Comparison of ENCODE assay signal across 5 cellular contexts in the genomic region with DNA sequence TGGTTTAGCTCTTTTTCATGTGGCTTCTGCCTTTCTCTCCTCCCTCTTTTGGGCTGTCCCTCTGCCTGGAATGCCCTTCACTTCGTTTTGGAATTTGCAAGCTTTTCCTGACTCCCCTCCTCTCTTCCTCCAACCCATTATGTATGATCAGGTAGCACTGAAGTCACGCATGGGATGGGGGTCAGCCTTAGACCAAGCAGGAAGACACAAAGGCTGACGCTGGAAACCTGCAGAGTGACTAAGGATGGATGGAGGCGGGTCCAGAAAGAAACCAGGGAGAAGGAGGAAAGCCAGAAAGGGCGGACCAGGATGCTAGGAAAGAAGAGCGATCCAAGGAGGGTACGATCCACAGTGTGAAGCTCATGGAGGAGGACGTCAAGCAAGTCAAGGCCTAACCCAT.
DNase-seq lines count a peak whose midpoint lies in the region; ATAC-seq and TF ChIP-seq lines count a peak whose summit lies in the region.
"Not testable (repeated sequence)": the region's sequence is repeated elsewhere in the genome, so short reads cannot be mapped to it uniquely, and the experiment has no call there.

No MANE protein-coding gene starts in this region.

- H3K9me3 Mint-ChIP-seq in GM23338; WTC11; central memory CD8-positive, alpha-beta T cell; endodermal cell: not testable (repeated sequence)

- not testable (repeated sequence) for H3K23ac ChIP-seq in mesendoderm (ENCODE audit: low read length)

- not testable (repeated sequence) for H3K79me2 ChIP-seq in GM23338 (replicated peaks; ENCODE audit: insufficient read depth); mesendoderm (ENCODE audit: control insufficient read depth, insufficient read depth, low read length)

- H3K27me3 Mint-ChIP-seq in GM23338 (ENCODE audit: insufficient read depth, low read depth, poor library complexity); WTC11 (ENCODE audit: low read depth); central memory CD8-positive, alpha-beta T cell; endodermal cell (ENCODE audit: insufficient read depth): not testable (repeated sequence)

- DNase-seq in GM23338 (ENCODE audit: low spot score): peak; percentile 0
- not testable (repeated sequence) for DNase-seq in WTC11 (ENCODE audit: low spot score); central memory CD8-positive, alpha-beta T cell (ENCODE audit: low spot score in 2 of 2)
- DNase-seq in endodermal cell: peak; percentile 54
- DNase-seq in mesendoderm: peak; percentile 53

- not testable (repeated sequence) for H4K8ac ChIP-seq in mesendoderm (ENCODE audit: low read depth, low read length)

- H4K5ac ChIP-seq in mesendoderm (ENCODE audit: low read length): not testable (repeated sequence)

- not testable (repeated sequence) for TF ChIP-seq CTCF in GM23338 (conservative IDR thresholded peaks at IDR 0.05; ENCODE audit: low read depth in 2 of 2); WTC11 (IDR thresholded peaks at IDR 0.05); endodermal cell (conservative IDR thresholded peaks at IDR 0.05)

- not testable (repeated sequence) for H3K4ac ChIP-seq in mesendoderm (ENCODE audit: low read depth, low read length)

- not testable (repeated sequence) for H3K36me3 Mint-ChIP-seq in GM23338 (ENCODE audit: low read depth); WTC11; central memory CD8-positive, alpha-beta T cell (ENCODE audit: insufficient read depth); endodermal cell (ENCODE audit: low read depth)

- H3K27ac ChIP-seq in GM23338 (ENCODE audit: low read depth); endodermal cell (ENCODE audit: low read depth, low read length); mesendoderm (ENCODE audit: low read depth, low read length): not testable (repeated sequence)

- not testable (repeated sequence) for H3K27me3 ChIP-seq in GM23338 (ENCODE audit: insufficient read depth); endodermal cell (ENCODE audit: control insufficient read depth, insufficient read depth, low read length, poor library complexity, severe bottlenecking); mesendoderm (ENCODE audit: insufficient read depth, low read length, poor library complexity)

- H3K9me3 ChIP-seq in endodermal cell (ENCODE audit: control insufficient read depth, low read length): not testable (repeated sequence)

- not testable (repeated sequence) for H3K9ac ChIP-seq in endodermal cell (ENCODE audit: extremely low read depth, low read length, poor library complexity, severe bottlenecking); mesendoderm (ENCODE audit: low read length)

- H3K56ac ChIP-seq in mesendoderm (ENCODE audit: low read length): not testable (repeated sequence)

- H2AFZ ChIP-seq in GM23338: not testable (repeated sequence)

- not testable (repeated sequence) for H2BK5ac ChIP-seq in mesendoderm (ENCODE audit: low read length)

- H3K4me1 Mint-ChIP-seq in GM23338; central memory CD8-positive, alpha-beta T cell; endodermal cell: not testable (repeated sequence)
- H3K4me1 Mint-ChIP-seq in WTC11: peaks cover 13% of the 10 kb centered on the region

- H4K20me1 ChIP-seq in GM23338 (replicated peaks; ENCODE audit: insufficient read depth): not testable (repeated sequence)

- not testable (repeated sequence) for H3K4me1 ChIP-seq in GM23338 (ENCODE audit: insufficient read depth); endodermal cell (ENCODE audit: control insufficient read depth, insufficient read depth, low read length); mesendoderm (ENCODE audit: control insufficient read depth, low read depth, low read length)

- not testable (repeated sequence) for H2AK5ac ChIP-seq in mesendoderm (ENCODE audit: low read length)

- not testable (repeated sequence) for H3K18ac ChIP-seq in mesendoderm (ENCODE audit: low read length)

- WGBS in endodermal cell (ENCODE audit: insufficient coverage in 1 of 2, insufficient read length in 1 of 2), 2 experiments: 46 to 80% methylated on average over 3 to 7 of the region's 8 CpGs
- WGBS in mesendoderm (ENCODE audit: extremely low coverage, insufficient coverage, low lambda C conversion rate): no CpG with 5 or more reads among the region's 8 CpGs

- not testable (repeated sequence) for H3K4me2 ChIP-seq in GM23338; mesendoderm (ENCODE audit: low read length)

- CTCF ChIA-PET in WTC11 (lab: Charles Lee): not testable (repeated sequence)

- H3K79me1 ChIP-seq in mesendoderm (ENCODE audit: low read length): not testable (repeated sequence)

- H3K27ac Mint-ChIP-seq in GM23338, WTC11, endodermal cell: not testable (repeated sequence)
- H3K27ac Mint-ChIP-seq in central memory CD8-positive, alpha-beta T cell (ENCODE audit: low read depth): peak overlapping the region; percentile 34

- not testable (repeated sequence) for H3K4me3 Mint-ChIP-seq in GM23338; WTC11; central memory CD8-positive, alpha-beta T cell; endodermal cell

- not testable (repeated sequence) for H3K36me3 ChIP-seq in GM23338 (ENCODE audit: insufficient read depth); endodermal cell (ENCODE audit: control insufficient read depth, insufficient read depth, low read length); mesendoderm (ENCODE audit: control insufficient read depth, insufficient read depth, low read length)

- H2BK120ac ChIP-seq in mesendoderm (ENCODE audit: low read depth, low read length): not testable (repeated sequence)

- POLR2A ChIA-PET in WTC11 (lab: Charles Lee): not testable (repeated sequence)

- not testable (repeated sequence) for ATAC-seq in GM23338; central memory CD8-positive, alpha-beta T cell (replicated peaks; ENCODE audit: extremely low read depth, poor library complexity, severe bottlenecking)
- peak; percentile 54 for ATAC-seq in WTC11

- not testable (repeated sequence) for H3K4me3 ChIP-seq in GM23338; endodermal cell (ENCODE audit: low read length); mesendoderm (ENCODE audit: low read length)

- H3F3A ChIP-seq in GM23338 (replicated peaks; ENCODE audit: low read depth): not testable (repeated sequence)

- H3K9me2 ChIP-seq in GM23338 (ENCODE audit: insufficient read depth): not testable (repeated sequence)

- not testable (repeated sequence) for H2BK15ac ChIP-seq in mesendoderm (replicated peaks; ENCODE audit: low read depth)
